4 cellular contexts compared by ENCODE assay signal in genomic region chr20:24366605-24367004, GRCh38.
"Had no signal": no experiment of that assay in that cellular context is flagged by ENCODE, and none has a peak within 500 bp of the region (broad histone marks: within the 10 kb centered on the region; RNA-seq: fewer than 3 reads in every experiment).

No MANE protein-coding gene starts in this region.

- DNase-seq: H9, HCEC 1CT had no signal

- ATAC-seq: GM23338, HepG2 had no signal
